In the genomic region with DNA sequence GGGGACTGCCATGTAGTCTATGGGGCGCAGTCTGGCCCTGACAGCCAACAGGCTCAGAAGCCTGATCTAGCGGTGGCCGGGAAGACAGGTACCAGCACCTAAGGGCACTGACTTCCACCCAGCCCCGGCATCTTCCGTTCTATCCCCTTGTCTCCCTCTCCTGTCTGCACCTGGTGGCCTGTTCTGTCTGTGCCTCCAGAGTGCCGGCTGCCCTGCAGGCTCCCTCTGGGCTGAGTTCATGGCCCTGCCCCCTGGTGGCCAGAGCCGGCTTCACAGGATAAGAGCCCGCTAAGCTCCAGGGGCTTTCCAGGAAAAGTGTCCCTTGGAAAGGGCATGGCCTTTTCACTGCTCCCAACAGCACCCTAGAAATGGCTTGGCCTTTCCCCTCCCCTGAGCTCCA, we compare ENCODE assay signal across 9 cellular contexts. TPM values are rescaled to one million over a fixed set of nuclear protein-coding genes. Genes with fewer than 3 reads are reported as not detected.
"Had no signal": no experiment of that assay in that cellular context is flagged by ENCODE, and none has a peak within 500 bp of the region (broad histone marks: within the 10 kb centered on the region; RNA-seq: fewer than 3 reads in every experiment).

No MANE protein-coding gene starts in this region.

RNA-seq across cellular contexts. Expression of a gene that starts 15.1 kb away (rescaled TPM):
- total RNA-seq: astrocyte, bronchial epithelial cell, esophagus muscularis mucosa, kidney epithelial cell, mucosa of gallbladder had no signal
- polyA plus RNA-seq: adrenal gland, spleen had no signal

RNA-seq across cellular contexts. Expression of a gene that starts 37.0 kb away (rescaled TPM):
- total RNA-seq: bronchial epithelial cell, esophagus muscularis mucosa, kidney epithelial cell, tibial nerve, uterus had no signal
